Comparison of ENCODE assay signal across 1 cellular context in the genomic region with DNA sequence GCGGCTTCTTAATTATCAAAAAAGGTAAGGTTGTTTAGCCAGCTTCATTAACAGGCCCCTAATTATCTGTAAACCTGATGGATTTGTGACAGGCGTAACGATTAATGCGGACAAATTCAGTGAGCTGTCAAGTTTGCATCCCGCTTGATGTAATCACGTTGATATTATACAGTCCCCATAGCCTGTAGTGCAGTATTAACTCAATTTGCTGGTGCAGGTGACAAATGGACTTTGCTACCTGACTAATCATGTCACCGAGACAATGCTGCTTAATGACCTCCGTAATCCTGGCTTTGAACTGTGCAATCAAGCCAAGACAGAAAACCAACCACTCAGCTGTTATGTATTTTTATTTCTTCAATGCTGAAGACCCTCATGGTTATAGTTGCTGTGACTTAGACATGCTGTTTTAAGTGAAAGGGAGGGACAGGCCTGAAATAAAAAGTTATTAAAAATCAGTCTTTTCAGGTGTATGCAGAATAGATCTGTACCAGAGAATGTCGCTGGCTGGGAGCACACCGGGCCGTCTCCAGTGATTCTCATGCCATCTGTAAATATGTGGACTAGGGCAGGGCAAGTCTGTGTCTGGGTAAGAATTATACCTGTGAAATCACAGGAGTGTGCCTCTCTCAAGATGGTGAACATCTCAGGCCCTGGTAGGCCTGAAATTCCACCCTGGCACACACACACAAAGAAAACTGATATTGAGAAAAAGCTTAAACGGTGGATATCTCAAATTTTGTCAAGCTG.
TF ChIP-seq lines count a peak whose summit lies in the region.

No MANE protein-coding gene starts in this region.

TF ChIP-seq in HepG2, 621 proteins besides CTCF, POLR2A, EP300 and RAD21:
- TF ChIP-seq KLF9 (CRISPR knock-in tag; IDR thresholded peaks at IDR 0.05; ENCODE audit: low read depth), result no peak
- no peak for TF ChIP-seq KLF13 (CRISPR knock-in tag; IDR thresholded peaks at IDR 0.05)
- TF ChIP-seq SOX5 (CRISPR knock-in tag; IDR thresholded peaks at IDR 0.05; ENCODE audit: borderline replicate concordance), result peak; percentile 59; the same call in 1 of the 2 replicates
- no peak for TF ChIP-seq ATRX (CRISPR knock-in tag; IDR thresholded peaks at IDR 0.05; ENCODE audit: borderline replicate concordance)
- TF ChIP-seq SAP130 (CRISPR knock-in tag; IDR thresholded peaks at IDR 0.05; ENCODE audit: low read depth), result peak; percentile 38; the same call in 1 of the 2 replicates
- no peak for TF ChIP-seq SNAPC2 (CRISPR knock-in tag; IDR thresholded peaks at IDR 0.05)
- TF ChIP-seq SOX13 (IDR thresholded peaks at IDR 0.05), result no peak
- peak in 1 of 2 experiments; percentile 84; a peak in 2 of 4 replicates for TF ChIP-seq SOX13 (CRISPR knock-in tag; conservative IDR thresholded peaks at IDR 0.05 in 1 of 2, IDR thresholded peaks at IDR 0.05 in 1 of 2)
- TF ChIP-seq, protein P1, sequence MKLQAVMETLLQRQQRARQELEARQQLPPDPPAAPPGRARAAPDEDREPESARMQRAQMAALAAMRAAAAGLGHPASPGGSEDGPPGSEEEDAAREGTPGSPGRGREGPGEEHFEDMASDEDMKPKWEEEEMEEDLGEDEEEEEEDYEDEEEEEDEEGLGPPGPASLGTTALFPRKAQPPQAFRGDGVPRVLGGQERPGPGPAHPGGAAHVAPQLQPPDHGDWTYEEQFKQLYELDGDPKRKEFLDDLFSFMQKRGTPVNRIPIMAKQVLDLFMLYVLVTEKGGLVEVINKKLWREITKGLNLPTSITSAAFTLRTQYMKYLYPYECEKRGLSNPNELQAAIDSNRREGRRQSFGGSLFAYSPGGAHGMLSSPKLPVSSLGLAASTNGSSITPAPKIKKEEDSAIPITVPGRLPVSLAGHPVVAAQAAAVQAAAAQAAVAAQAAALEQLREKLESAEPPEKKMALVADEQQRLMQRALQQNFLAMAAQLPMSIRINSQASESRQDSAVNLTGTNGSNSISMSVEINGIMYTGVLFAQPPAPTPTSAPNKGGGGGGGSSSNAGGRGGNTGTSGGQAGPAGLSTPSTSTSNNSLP (IDR thresholded peaks at IDR 0.05; ENCODE audit: low read depth, low read length), result peak; percentile 40; the same call in 1 of the 2 replicates
- no peak for TF ChIP-seq ZSCAN21 (CRISPR knock-in tag; IDR thresholded peaks at IDR 0.05; ENCODE audit: borderline replicate concordance)
- no peak for TF ChIP-seq ZNF879 (CRISPR knock-in tag; IDR thresholded peaks at IDR 0.05)
- no peak for TF ChIP-seq YEATS4 (CRISPR knock-in tag; IDR thresholded peaks at IDR 0.05; ENCODE audit: borderline replicate concordance)
- TF ChIP-seq ZNF530 (CRISPR knock-in tag; IDR thresholded peaks at IDR 0.05; ENCODE audit: low read depth), result no peak
- TF ChIP-seq RARA (CRISPR knock-in tag; IDR thresholded peaks at IDR 0.05), result 0 out of 2 replicates have a peak, but pooled peaks have one; percentile 16
- TF ChIP-seq, protein P2, sequence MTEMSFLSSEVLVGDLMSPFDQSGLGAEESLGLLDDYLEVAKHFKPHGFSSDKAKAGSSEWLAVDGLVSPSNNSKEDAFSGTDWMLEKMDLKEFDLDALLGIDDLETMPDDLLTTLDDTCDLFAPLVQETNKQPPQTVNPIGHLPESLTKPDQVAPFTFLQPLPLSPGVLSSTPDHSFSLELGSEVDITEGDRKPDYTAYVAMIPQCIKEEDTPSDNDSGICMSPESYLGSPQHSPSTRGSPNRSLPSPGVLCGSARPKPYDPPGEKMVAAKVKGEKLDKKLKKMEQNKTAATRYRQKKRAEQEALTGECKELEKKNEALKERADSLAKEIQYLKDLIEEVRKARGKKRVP (CRISPR knock-in tag; IDR thresholded peaks at IDR 0.05), result 0 out of 4 replicates have a peak, but pooled peaks of 1 of the 2 experiments have one; percentile 16
- TF ChIP-seq KDM1A (CRISPR knock-in tag; IDR thresholded peaks at IDR 0.05), result no peak
- TF ChIP-seq TBX3 (IDR thresholded peaks at IDR 0.05; ENCODE audit: borderline replicate concordance), result peak; percentile 75
- TF ChIP-seq, protein P3, sequence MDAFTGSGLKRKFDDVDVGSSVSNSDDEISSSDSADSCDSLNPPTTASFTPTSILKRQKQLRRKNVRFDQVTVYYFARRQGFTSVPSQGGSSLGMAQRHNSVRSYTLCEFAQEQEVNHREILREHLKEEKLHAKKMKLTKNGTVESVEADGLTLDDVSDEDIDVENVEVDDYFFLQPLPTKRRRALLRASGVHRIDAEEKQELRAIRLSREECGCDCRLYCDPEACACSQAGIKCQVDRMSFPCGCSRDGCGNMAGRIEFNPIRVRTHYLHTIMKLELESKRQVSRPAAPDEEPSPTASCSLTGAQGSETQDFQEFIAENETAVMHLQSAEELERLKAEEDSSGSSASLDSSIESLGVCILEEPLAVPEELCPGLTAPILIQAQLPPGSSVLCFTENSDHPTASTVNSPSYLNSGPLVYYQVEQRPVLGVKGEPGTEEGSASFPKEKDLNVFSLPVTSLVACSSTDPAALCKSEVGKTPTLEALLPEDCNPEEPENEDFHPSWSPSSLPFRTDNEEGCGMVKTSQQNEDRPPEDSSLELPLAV (CRISPR knock-in tag; conservative IDR thresholded peaks at IDR 0.05; ENCODE audit: low read depth), result no peak
- TF ChIP-seq TBX2 (CRISPR knock-in tag; IDR thresholded peaks at IDR 0.05; ENCODE audit: borderline replicate concordance), result peak; percentile 69
- TF ChIP-seq FOSL2 (CRISPR knock-in tag; IDR thresholded peaks at IDR 0.05), result peak; percentile 74
- TF ChIP-seq SOX6 (IDR thresholded peaks at IDR 0.05), result no peak
- TF ChIP-seq SOX6 (CRISPR knock-in tag; IDR thresholded peaks at IDR 0.05), result peak; percentile 68
- TF ChIP-seq ZNF546 (CRISPR knock-in tag; conservative IDR thresholded peaks at IDR 0.05), result no peak
- peak; percentile 63; the same call in 1 of the 2 replicates for TF ChIP-seq HNF4A (CRISPR knock-in tag; IDR thresholded peaks at IDR 0.05)
- TF ChIP-seq FOXC1 (CRISPR knock-in tag; IDR thresholded peaks at IDR 0.05; ENCODE audit: borderline replicate concordance), result no peak
- 0 out of 2 replicates have a peak, but pooled peaks have one; percentile 36 for TF ChIP-seq TCF7 (IDR thresholded peaks at IDR 0.05; ENCODE audit: low read depth)
- TF ChIP-seq HNF4G (IDR thresholded peaks at IDR 0.05; ENCODE audit: borderline replicate concordance, low read depth, low read length), result peak; percentile 54; the same call in 1 of the 2 replicates
- TF ChIP-seq HNF4G (CRISPR knock-in tag; IDR thresholded peaks at IDR 0.05; ENCODE audit: borderline replicate concordance, low read depth), result no peak
- 0 out of 2 replicates have a peak, but pooled peaks have one; percentile 19 for TF ChIP-seq PITX1 (CRISPR knock-in tag; IDR thresholded peaks at IDR 0.05)
- TF ChIP-seq ZNF383 (CRISPR knock-in tag; IDR thresholded peaks at IDR 0.05; ENCODE audit: borderline replicate concordance), result no peak
- no peak for TF ChIP-seq PHF5A (CRISPR knock-in tag; IDR thresholded peaks at IDR 0.05; ENCODE audit: low read depth, unreplicated experiment)
- TF ChIP-seq, protein P4, sequence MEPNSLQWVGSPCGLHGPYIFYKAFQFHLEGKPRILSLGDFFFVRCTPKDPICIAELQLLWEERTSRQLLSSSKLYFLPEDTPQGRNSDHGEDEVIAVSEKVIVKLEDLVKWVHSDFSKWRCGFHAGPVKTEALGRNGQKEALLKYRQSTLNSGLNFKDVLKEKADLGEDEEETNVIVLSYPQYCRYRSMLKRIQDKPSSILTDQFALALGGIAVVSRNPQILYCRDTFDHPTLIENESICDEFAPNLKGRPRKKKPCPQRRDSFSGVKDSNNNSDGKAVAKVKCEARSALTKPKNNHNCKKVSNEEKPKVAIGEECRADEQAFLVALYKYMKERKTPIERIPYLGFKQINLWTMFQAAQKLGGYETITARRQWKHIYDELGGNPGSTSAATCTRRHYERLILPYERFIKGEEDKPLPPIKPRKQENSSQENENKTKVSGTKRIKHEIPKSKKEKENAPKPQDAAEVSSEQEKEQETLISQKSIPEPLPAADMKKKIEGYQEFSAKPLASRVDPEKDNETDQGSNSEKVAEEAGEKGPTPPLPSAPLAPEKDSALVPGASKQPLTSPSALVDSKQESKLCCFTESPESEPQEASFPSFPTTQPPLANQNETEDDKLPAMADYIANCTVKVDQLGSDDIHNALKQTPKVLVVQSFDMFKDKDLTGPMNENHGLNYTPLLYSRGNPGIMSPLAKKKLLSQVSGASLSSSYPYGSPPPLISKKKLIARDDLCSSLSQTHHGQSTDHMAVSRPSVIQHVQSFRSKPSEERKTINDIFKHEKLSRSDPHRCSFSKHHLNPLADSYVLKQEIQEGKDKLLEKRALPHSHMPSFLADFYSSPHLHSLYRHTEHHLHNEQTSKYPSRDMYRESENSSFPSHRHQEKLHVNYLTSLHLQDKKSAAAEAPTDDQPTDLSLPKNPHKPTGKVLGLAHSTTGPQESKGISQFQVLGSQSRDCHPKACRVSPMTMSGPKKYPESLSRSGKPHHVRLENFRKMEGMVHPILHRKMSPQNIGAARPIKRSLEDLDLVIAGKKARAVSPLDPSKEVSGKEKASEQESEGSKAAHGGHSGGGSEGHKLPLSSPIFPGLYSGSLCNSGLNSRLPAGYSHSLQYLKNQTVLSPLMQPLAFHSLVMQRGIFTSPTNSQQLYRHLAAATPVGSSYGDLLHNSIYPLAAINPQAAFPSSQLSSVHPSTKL (CRISPR knock-in tag; IDR thresholded peaks at IDR 0.05), result peak; percentile 44; the same call in 1 of the 2 replicates
